In the genomic region with DNA sequence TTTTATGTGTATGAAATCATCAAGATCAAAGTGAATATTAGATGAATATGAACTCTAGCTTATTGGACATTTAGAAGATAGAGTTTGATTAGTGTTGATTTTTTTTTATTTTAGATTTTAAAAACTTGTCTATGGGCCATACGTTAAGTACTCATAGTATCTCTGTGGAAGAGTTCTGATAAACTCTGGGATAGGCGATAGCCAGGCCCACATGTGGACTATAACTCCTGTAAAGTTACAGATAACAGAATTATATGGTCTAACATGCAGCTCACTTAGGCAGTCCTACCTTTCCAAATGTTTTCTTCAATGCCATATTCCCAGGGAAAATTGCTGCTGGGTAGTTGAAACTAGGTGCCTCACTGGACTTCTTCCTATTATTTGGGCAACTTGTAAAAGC, we compare ENCODE assay signal across 1 cellular context.
TF ChIP-seq lines count a peak whose summit lies in the region.

No MANE protein-coding gene starts in this region.

TF ChIP-seq in K562, 482 proteins besides CTCF, POLR2A, EP300 and RAD21:
- TF ChIP-seq EZH2 (IDR thresholded peaks at IDR 0.05; ENCODE audit: borderline replicate concordance, low read depth, low read length) (no peak), ZC3H8 (IDR thresholded peaks at IDR 0.05) (no peak), DPF2 (IDR thresholded peaks at IDR 0.05) (0 out of 2 replicates have a peak, but pooled peaks have one; percentile 25), CC2D1A (IDR thresholded peaks at IDR 0.05) (no peak), TAL1 (IDR thresholded peaks at IDR 0.05) (peak; percentile 73), ETV1 (tag; conservative IDR thresholded peaks at IDR 0.05; ENCODE audit: low read depth) (no peak), TBL1XR1 (IDR thresholded peaks at IDR 0.05; ENCODE audit: low read length in 2 of 2) (no peak), MTA2 (IDR thresholded peaks at IDR 0.05; ENCODE audit: low read depth) (peak; percentile 35; the same call in 1 of the 2 replicates), MBD2 (IDR thresholded peaks at IDR 0.05; ENCODE audit: borderline replicate concordance, low read depth) (no peak), NFIC (IDR thresholded peaks at IDR 0.05) (0 out of 2 replicates have a peak, but pooled peaks have one; percentile 7), NCOR1 (IDR thresholded peaks at IDR 0.05) (peak; percentile 67), PCBP1 (IDR thresholded peaks at IDR 0.05; ENCODE audit: low read depth, low read length, poor library complexity, severe bottlenecking) (no peak), IFI16 (CRISPR knock-in tag; IDR thresholded peaks at IDR 0.05) (no peak), TEAD4 (IDR thresholded peaks at IDR 0.05; ENCODE audit: low read length) (peak; percentile 82), TEAD4 (CRISPR knock-in tag; IDR thresholded peaks at IDR 0.05; ENCODE audit: borderline replicate concordance) (no peak), PHF8 (IDR thresholded peaks at IDR 0.05; ENCODE audit: borderline replicate concordance, low read length) (no peak), ARID1B (IDR thresholded peaks at IDR 0.05) (peak; percentile 70), NELFE (IDR thresholded peaks at IDR 0.05; ENCODE audit: insufficient read depth, insufficient read length) (no peak), ZNF436 (CRISPR knock-in tag; IDR thresholded peaks at IDR 0.05) (no peak), MED1 (CRISPR knock-in tag; IDR thresholded peaks at IDR 0.05; ENCODE audit: borderline replicate concordance) (no peak), FOS (IDR thresholded peaks at IDR 0.05; ENCODE audit: extremely low read depth, insufficient read length) (no peak), SETDB1 (IDR thresholded peaks at IDR 0.05; ENCODE audit: low read length) (no peak), CBFA2T2 (conservative IDR thresholded peaks at IDR 0.05) (peak; percentile 69), KLF16 (IDR thresholded peaks at IDR 0.05) (no peak), TBP (optimal IDR thresholded peaks at IDR 0.05; ENCODE audit: low read depth, low read length) (no peak), PML (IDR thresholded peaks at IDR 0.05; ENCODE audit: low read length) (peak; percentile 52; the same call in 1 of the 2 replicates), ZSCAN32 (CRISPR knock-in tag; IDR thresholded peaks at IDR 0.05) (no peak), MIER1 (IDR thresholded peaks at IDR 0.05; ENCODE audit: low read depth) (no peak), CBFA2T3 (IDR thresholded peaks at IDR 0.05) (peak; percentile 84), MAFK (IDR thresholded peaks at IDR 0.05; ENCODE audit: low read length) (no peak), E2F3 (CRISPR knock-in tag; IDR thresholded peaks at IDR 0.05) (no peak), NR2C1 (IDR thresholded peaks at IDR 0.05) (no peak), NR2C1 (tag; IDR thresholded peaks at IDR 0.05) (no peak), POLR2AphosphoS5 (IDR thresholded peaks at IDR 0.05; ENCODE audit: control insufficient read depth, insufficient read depth, low read depth, low read length) (peak; percentile 51; the same call in 1 of the 2 replicates), CAMTA2 (CRISPR knock-in tag; conservative IDR thresholded peaks at IDR 0.05) (no peak), TCF3 (CRISPR knock-in tag; IDR thresholded peaks at IDR 0.05) (peak; percentile 59)
- TF ChIP-seq, protein P1, sequence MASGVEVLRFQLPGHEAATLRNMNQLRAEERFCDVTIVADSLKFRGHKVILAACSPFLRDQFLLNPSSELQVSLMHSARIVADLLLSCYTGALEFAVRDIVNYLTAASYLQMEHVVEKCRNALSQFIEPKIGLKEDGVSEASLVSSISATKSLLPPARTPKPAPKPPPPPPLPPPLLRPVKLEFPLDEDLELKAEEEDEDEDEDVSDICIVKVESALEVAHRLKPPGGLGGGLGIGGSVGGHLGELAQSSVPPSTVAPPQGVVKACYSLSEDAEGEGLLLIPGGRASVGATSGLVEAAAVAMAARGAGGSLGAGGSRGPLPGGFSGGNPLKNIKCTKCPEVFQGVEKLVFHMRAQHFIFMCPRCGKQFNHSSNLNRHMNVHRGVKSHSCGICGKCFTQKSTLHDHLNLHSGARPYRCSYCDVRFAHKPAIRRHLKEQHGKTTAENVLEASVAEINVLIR (CRISPR knock-in tag; IDR thresholded peaks at IDR 0.05): no peak
- TF ChIP-seq, protein P2, sequence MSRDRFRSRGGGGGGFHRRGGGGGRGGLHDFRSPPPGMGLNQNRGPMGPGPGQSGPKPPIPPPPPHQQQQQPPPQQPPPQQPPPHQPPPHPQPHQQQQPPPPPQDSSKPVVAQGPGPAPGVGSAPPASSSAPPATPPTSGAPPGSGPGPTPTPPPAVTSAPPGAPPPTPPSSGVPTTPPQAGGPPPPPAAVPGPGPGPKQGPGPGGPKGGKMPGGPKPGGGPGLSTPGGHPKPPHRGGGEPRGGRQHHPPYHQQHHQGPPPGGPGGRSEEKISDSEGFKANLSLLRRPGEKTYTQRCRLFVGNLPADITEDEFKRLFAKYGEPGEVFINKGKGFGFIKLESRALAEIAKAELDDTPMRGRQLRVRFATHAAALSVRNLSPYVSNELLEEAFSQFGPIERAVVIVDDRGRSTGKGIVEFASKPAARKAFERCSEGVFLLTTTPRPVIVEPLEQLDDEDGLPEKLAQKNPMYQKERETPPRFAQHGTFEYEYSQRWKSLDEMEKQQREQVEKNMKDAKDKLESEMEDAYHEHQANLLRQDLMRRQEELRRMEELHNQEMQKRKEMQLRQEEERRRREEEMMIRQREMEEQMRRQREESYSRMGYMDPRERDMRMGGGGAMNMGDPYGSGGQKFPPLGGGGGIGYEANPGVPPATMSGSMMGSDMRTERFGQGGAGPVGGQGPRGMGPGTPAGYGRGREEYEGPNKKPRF (IDR thresholded peaks at IDR 0.05; ENCODE audit: low read depth, low read length): no peak
- TF ChIP-seq, protein P3, sequence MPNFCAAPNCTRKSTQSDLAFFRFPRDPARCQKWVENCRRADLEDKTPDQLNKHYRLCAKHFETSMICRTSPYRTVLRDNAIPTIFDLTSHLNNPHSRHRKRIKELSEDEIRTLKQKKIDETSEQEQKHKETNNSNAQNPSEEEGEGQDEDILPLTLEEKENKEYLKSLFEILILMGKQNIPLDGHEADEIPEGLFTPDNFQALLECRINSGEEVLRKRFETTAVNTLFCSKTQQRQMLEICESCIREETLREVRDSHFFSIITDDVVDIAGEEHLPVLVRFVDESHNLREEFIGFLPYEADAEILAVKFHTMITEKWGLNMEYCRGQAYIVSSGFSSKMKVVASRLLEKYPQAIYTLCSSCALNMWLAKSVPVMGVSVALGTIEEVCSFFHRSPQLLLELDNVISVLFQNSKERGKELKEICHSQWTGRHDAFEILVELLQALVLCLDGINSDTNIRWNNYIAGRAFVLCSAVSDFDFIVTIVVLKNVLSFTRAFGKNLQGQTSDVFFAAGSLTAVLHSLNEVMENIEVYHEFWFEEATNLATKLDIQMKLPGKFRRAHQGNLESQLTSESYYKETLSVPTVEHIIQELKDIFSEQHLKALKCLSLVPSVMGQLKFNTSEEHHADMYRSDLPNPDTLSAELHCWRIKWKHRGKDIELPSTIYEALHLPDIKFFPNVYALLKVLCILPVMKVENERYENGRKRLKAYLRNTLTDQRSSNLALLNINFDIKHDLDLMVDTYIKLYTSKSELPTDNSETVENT (CRISPR knock-in tag; IDR thresholded peaks at IDR 0.05): no peak
